ENCODE assay signal across 26 cellular contexts in the genomic region with DNA sequence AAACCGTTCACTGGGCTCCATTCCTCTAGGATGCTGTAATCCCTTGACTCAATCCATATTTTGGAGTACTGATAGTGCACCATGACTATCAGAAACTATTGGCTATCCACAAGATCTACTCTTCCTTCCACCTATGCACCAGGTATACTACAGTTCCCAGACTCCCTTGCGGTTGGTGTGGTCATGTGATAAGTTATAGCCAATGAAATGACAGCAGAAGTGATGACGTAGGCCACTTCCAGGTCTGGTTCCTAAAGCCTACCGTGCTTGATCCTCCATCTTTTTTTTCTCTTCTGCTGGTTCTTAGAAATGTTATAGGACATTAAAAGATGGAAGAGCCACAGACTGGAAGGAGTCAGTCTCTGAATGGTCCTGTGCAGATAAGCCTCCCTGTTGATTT.
DNase-seq lines count a peak whose midpoint lies in the region; ATAC-seq and TF ChIP-seq lines count a peak whose summit lies in the region.
"Had no signal": no experiment of that assay in that cellular context is flagged by ENCODE, and none has a peak within 500 bp of the region (broad histone marks: within the 10 kb centered on the region; RNA-seq: fewer than 3 reads in every experiment).

No MANE protein-coding gene starts in this region.

- ATAC-seq in HG03469 (IDR thresholded peaks at IDR 0.05; ENCODE audit: unreplicated experiment) (no peak), GM19452 (IDR thresholded peaks at IDR 0.05; ENCODE audit: unreplicated experiment) (no peak)
- ATAC-seq: activated CD8-positive, alpha-beta memory T cell treated with anti-CD3 and anti-CD28 coated beads, Interleukin-2, amount 10 ng/mL, durations not matched to agents 7 days and 5 days; pancreas had no signal

- peaks cover 4% of the 10 kb centered on the region; the same call in 1 of the 2 replicates for H3K9me3 ChIP-seq in OCI-LY7 (ENCODE audit: low read length)
- H3K9me3 ChIP-seq: esophagus squamous epithelium, pancreas, transverse colon had no signal

- H3K4me2 ChIP-seq in OCI-LY7 (ENCODE audit: low read length), result peak overlapping the region; percentile 31
- H3K4me2 ChIP-seq: KMS-11, smooth muscle cell had no signal

- POLR2A ChIA-PET in OCI-LY7 (lab: Charles Lee), result no interaction called here

- peaks cover 10% of the 10 kb centered on the region for H3K4me1 ChIP-seq in OCI-LY7 (ENCODE audit: insufficient read depth, low read length, poor library complexity, severe bottlenecking)
- H3K4me1 ChIP-seq: esophagus squamous epithelium, pancreas, transverse colon had no signal

- DNase-seq in NCI-H748 (lab: John Stamatoyannopoulos, UW; ENCODE audit: unreplicated experiment) (peak; percentile 8), NCI-H748 treated with DMSO at 0.1 percent for 48 hours (lab: John Stamatoyannopoulos, UW) (no peak), HT1080 (ENCODE audit: low read depth) (peak; percentile 40), OCI-LY7 (ENCODE audit: low spot score) (peak; percentile 77), iPS-NIHi11 (ENCODE audit: low spot score) (peak; percentile 20)
- DNase-seq in activated CD4-positive, alpha-beta T cell treated with anti-CD3 and anti-CD28 coated beads, Interleukin-2, amount 50 U/mL, for 4 hours, result no peak
- DNase-seq: activated CD4-positive, alpha-beta T cell treated with anti-CD3 and anti-CD28 coated beads, Interleukin-2, amount 50 U/mL, for 1 hour; activated CD8-positive, alpha-beta memory T cell treated with anti-CD3 and anti-CD28 coated beads, Interleukin-2, amount 10 ng/mL, durations not matched to agents 7 days and 5 days; activated naive CD4-positive, alpha-beta T cell; activated T-cell treated with anti-CD3 and anti-CD28 coated beads, Interleukin-2, amount 50 U/mL, for 48 hours; CD4-positive, alpha-beta memory T cell; dermis blood vessel endothelial cell; DMS79; esophagus squamous epithelium; GOT3; immature natural killer cell; NCI-H146; NCI-H524; pancreas; RPMI8226; stimulated activated CD4-positive, alpha-beta T cell treated with anti-CD3 and anti-CD28 coated beads, Interleukin-1b, Interleukin-23, amount 100 ng/mL, for 48 hours; transverse colon had no signal

- no peaks in the 10 kb centered on the region for H3K79me2 ChIP-seq in OCI-LY7 (ENCODE audit: insufficient read depth, low read depth, low read length)

- BruUV-seq in OCI-LY7 (replicated peaks; lab: Mats Ljungman, UMichigan), result no TSS peak

- H3K9me2 ChIP-seq in OCI-LY7 (ENCODE audit: insufficient read depth, low read length), result no peaks in the 10 kb centered on the region

- H3K36me3 ChIP-seq in OCI-LY7 (ENCODE audit: insufficient read depth, low read length), result no peaks in the 10 kb centered on the region
- H3K36me3 ChIP-seq: esophagus squamous epithelium, pancreas, transverse colon had no signal

- no peaks in the 10 kb centered on the region for H4K20me1 ChIP-seq in OCI-LY7 (ENCODE audit: insufficient read depth, low read length)

- H2AFZ ChIP-seq in OCI-LY7 (ENCODE audit: low read length), result peak overlapping the region; percentile 94

- no peak for TF ChIP-seq CTCF in OCI-LY7 (conservative IDR thresholded peaks at IDR 0.05; ENCODE audit: low read length)

- intact Hi-C loops in OCI-LY7 (cut with micrococcal nuclease; ENCODE audit: unreplicated experiment), result no loop called here

- peak overlapping the region; percentile 7 for H3K4me3 ChIP-seq in OCI-LY7 (ENCODE audit: low read depth, low read length, poor library complexity, severe bottlenecking)
- H3K4me3 ChIP-seq: esophagus squamous epithelium, pancreas, smooth muscle cell, transverse colon had no signal

- H3K27ac ChIP-seq in OCI-LY7 (ENCODE audit: low read depth, low read length, poor library complexity, severe bottlenecking), result no peak overlapping the region
- H3K27ac ChIP-seq: esophagus squamous epithelium, KMS-11, pancreas, transverse colon had no signal

- CTCF ChIA-PET in OCI-LY7 (lab: Charles Lee; ENCODE audit: unreplicated experiment), result no interaction called here

Comparison
In these comparisons a context has a peak if more than half of its experiments do, and no peak if none do; other contexts are left out.
1. DNase-seq: peak in NCI-H748 (single experiment), HT1080 (single experiment), OCI-LY7 (single experiment) and iPS-NIHi11 (single experiment); none in NCI-H748 treated with DMSO at 0.1 percent for 48 hours (single experiment) and activated CD4-positive, alpha-beta T cell treated with anti-CD3 and anti-CD28 coated beads, Interleukin-2, amount 50 U/mL, for 4 hours (0 of 2).